19 cellular contexts compared by ENCODE assay signal in the genomic region with DNA sequence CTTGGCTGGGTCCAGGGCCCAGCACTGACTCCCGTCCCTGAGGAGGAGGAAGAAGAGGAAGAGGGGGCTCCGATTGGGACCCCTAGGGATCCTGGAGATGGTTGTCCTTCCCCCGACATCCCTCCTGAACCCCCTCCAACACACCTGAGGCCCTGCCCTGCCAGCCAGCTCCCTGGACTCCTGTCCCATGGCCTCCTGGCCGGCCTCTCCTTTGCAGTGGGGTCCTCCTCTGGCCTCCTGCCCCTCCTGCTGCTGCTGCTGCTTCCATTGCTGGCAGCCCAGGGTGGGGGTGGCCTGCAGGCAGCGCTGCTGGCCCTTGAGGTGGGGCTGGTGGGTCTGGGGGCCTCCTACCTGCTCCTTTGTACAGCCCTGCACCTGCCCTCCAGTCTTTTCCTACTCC. TPM values are rescaled to one million over a fixed set of nuclear protein-coding genes. Genes with fewer than 3 reads are reported as not detected.
"Had no signal": no experiment of that assay in that cellular context is flagged by ENCODE, and none has a peak within 500 bp of the region (broad histone marks: within the 10 kb centered on the region; RNA-seq: fewer than 3 reads in every experiment).

No MANE protein-coding gene starts in this region.

- ATAC-seq: effector memory CD8-positive, alpha-beta T cell; foreskin keratinocyte; left colon; left ventricle myocardium superior; stimulated activated memory B cell treated with anti-CD40 and anti-IgM and Interleukin-4, amounts not matched to agents 10 μg/mL and 1 μg/mL and 100 μg/mL, for 72 hours had no signal

- H3K27me3 ChIP-seq: esophagus squamous epithelium, foreskin keratinocyte, right atrium auricular region, stomach, uterus had no signal

- H3K27ac ChIP-seq: esophagus squamous epithelium, foreskin keratinocyte, right atrium auricular region, stomach, uterus had no signal

- H3K4me3 ChIP-seq: esophagus squamous epithelium, right atrium auricular region, stomach, uterus had no signal

- H3K4me1 Mint-ChIP-seq: nephron; stimulated activated memory B cell treated with anti-CD40 and anti-IgM and Interleukin-4, amounts not matched to agents 10 μg/mL and 1 μg/mL and 100 μg/mL, for 72 hours had no signal

- H3K9me3 ChIP-seq: esophagus squamous epithelium, right atrium auricular region, stomach, uterus had no signal

- H3K27ac Mint-ChIP-seq: dendritic cell treated with granulocyte-macrophage colony-stimulating factor and Interleukin-4, amounts not matched to agents 40 ng/mL and 50 ng/mL, for 4 days; effector memory CD8-positive, alpha-beta T cell; nephron; stimulated activated memory B cell treated with anti-CD40 and anti-IgM and Interleukin-4, amounts not matched to agents 10 μg/mL and 1 μg/mL and 100 μg/mL, for 72 hours had no signal

- H3K4me1 ChIP-seq: esophagus squamous epithelium, foreskin keratinocyte, right atrium auricular region, uterus had no signal

- H3K9me3 Mint-ChIP-seq: dendritic cell treated with granulocyte-macrophage colony-stimulating factor and Interleukin-4, amounts not matched to agents 40 ng/mL and 50 ng/mL, for 4 days; effector memory CD8-positive, alpha-beta T cell; naive B cell; nephron; stimulated activated memory B cell treated with anti-CD40 and anti-IgM and Interleukin-4, amounts not matched to agents 10 μg/mL and 1 μg/mL and 100 μg/mL, for 72 hours had no signal

- DNase-seq: effector memory CD8-positive, alpha-beta T cell; esophagus squamous epithelium; foreskin keratinocyte; kidney; left colon; left ventricle myocardium superior; mesendoderm; naive B cell; small intestine; stimulated activated CD4-positive, alpha-beta T cell treated with anti-CD3 and anti-CD28 coated beads, Interleukin-4, amount 100 ng/mL, for 1 hour; stimulated activated CD8-positive, alpha-beta memory T cell treated with anti-CD3 and anti-CD28 coated beads, Interleukin-4, amount 100 ng/mL, for 48 hours; stomach; substantia nigra; trophoblast cell; uterus had no signal

- H3K4me3 Mint-ChIP-seq: dendritic cell treated with granulocyte-macrophage colony-stimulating factor and Interleukin-4, amounts not matched to agents 40 ng/mL and 50 ng/mL, for 4 days; effector memory CD8-positive, alpha-beta T cell; naive B cell; nephron; stimulated activated memory B cell treated with anti-CD40 and anti-IgM and Interleukin-4, amounts not matched to agents 10 μg/mL and 1 μg/mL and 100 μg/mL, for 72 hours had no signal

- H3K36me3 ChIP-seq: uterus had no signal

RNA-seq across cellular contexts. Expression of a gene that starts 23.9 kb away (rescaled TPM):
- total RNA-seq: right atrium auricular region had no signal
